In the genomic region with DNA sequence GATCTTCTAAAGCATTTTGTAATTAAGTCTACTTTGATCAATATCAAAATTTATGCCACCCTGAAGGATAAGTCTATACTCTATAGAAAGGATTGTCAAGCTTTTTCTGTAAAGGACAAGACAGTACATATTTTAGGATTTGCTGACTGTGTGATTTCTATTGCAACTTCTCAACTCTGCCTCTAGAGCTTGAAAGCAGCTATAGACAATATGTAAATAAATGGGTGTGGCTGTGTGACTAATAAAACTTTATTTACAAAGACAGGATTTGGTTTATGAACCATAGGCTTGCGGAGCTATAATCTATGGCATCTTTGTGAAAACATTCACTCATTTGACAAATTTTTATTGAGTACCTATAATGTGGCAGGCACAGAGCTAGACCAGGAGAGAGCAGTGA, we compare ENCODE assay signal across 2 cellular contexts.
TF ChIP-seq lines count a peak whose summit lies in the region.

No MANE protein-coding gene starts in this region.

TF ChIP-seq in A549, 52 proteins besides CTCF, POLR2A, EP300 and RAD21 (continued from another document):
- TF ChIP-seq, protein P1, sequence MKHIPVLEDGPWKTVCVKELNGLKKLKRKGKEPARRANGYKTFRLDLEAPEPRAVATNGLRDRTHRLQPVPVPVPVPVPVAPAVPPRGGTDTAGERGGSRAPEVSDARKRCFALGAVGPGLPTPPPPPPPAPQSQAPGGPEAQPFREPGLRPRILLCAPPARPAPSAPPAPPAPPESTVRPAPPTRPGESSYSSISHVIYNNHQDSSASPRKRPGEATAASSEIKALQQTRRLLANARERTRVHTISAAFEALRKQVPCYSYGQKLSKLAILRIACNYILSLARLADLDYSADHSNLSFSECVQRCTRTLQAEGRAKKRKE (CRISPR knock-in tag; IDR thresholded peaks at IDR 0.05; ENCODE audit: low read depth), result no peak

TF ChIP-seq in GM23338, 12 proteins besides CTCF, POLR2A, EP300 and RAD21 (continued from another document):
- TF ChIP-seq, protein P2, sequence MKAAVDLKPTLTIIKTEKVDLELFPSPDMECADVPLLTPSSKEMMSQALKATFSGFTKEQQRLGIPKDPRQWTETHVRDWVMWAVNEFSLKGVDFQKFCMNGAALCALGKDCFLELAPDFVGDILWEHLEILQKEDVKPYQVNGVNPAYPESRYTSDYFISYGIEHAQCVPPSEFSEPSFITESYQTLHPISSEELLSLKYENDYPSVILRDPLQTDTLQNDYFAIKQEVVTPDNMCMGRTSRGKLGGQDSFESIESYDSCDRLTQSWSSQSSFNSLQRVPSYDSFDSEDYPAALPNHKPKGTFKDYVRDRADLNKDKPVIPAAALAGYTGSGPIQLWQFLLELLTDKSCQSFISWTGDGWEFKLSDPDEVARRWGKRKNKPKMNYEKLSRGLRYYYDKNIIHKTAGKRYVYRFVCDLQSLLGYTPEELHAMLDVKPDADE (IDR thresholded peaks at IDR 0.05), result no peak
- TF ChIP-seq JUNB (IDR thresholded peaks at IDR 0.05; ENCODE audit: unreplicated experiment), result no peak
